ENCODE assay signal across 3 cellular contexts in the genomic region with DNA sequence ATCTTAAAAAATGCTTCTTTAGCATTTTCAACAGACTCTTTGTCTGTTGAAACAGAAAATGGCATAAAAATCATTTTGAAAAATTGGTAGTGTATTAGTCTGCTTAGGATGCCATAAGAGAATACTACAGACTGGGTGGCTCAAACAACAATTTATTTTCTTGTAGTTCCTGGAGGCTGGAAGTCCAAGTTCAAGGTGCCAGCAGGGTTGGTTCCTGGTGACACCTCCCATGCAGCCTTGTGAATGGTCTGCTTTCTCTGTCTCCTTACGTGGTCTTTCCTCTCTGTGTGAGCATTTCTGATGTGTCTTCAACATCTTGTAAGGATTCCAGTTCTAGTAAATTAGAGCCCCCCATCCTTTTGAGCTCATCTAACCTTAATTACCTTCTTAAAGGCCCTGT.
"Had no signal": no experiment of that assay in that cellular context is flagged by ENCODE, and none has a peak within 500 bp of the region (broad histone marks: within the 10 kb centered on the region; RNA-seq: fewer than 3 reads in every experiment).

No MANE protein-coding gene starts in this region.

- DNase-seq: GDM1, GF-D8 had no signal

- H3K4me3 ChIP-seq: GM12878 had no signal
